Comparison of ENCODE assay signal across 9 cellular contexts in genomic region chr17:59220328-59221158, GRCh38. TPM values are rescaled to one million over a fixed set of nuclear protein-coding genes. Genes with fewer than 3 reads are reported as not detected.
DNase-seq lines count a peak whose midpoint lies in the region; ATAC-seq, FAIRE-seq and TF ChIP-seq lines count a peak whose summit lies in the region.
"Had no signal": no experiment of that assay in that cellular context is flagged by ENCODE, and none has a peak within 500 bp of the region (broad histone marks: within the 10 kb centered on the region; RNA-seq: fewer than 3 reads in every experiment).

GDPD1 (plus strand) TSS chr17:59220511; CDS start chr17:59220610, 99 bp downstream.

- FAIRE-seq in islet of Langerhans (lab: Jason Lieb, UNC): peak; percentile 30
- FAIRE-seq: colon had no signal

- no peaks in the 10 kb centered on the region for H3K27me3 Mint-ChIP-seq in activated B cell treated with CpG ODN at 0.5 μM for 24 hours

- H3K4me3 Mint-ChIP-seq in activated B cell treated with CpG ODN at 0.5 μM for 24 hours: peak within 1 kb of the TSS; percentile 94

- H3K36me3 Mint-ChIP-seq in activated B cell treated with CpG ODN at 0.5 μM for 24 hours (ENCODE audit: low read depth): peaks cover 6% of the 10 kb centered on the region

- CTCF ChIA-PET in activated B cell treated with CpG ODN at 0.5 μM for 24 hours (lab: Charles Lee): interaction anchor here (0.6 to 0.9 kb wide), 2 partner anchors 9 to 26 kb away, joined by 3 to 4 read pairs; no protein-coding TSS in a partner anchor

- no peak for TF ChIP-seq CTCF in activated B cell treated with CpG ODN at 0.5 μM for 24 hours (IDR thresholded peaks at IDR 0.05)

- ATAC-seq in GM19023 (IDR thresholded peaks at IDR 0.05; ENCODE audit: unreplicated experiment): peak; percentile 96
- peak; percentile 96 for ATAC-seq in HG03196 (IDR thresholded peaks at IDR 0.05; ENCODE audit: unreplicated experiment)
- peak; percentile 99 for ATAC-seq in activated B cell treated with CpG ODN at 0.5 μM for 24 hours (ENCODE audit: low read depth)

- POLR2A ChIA-PET in activated B cell treated with CpG ODN at 0.5 μM for 24 hours (lab: Charles Lee): interaction anchor here (0.7 to 2.2 kb wide), 4 partner anchors 11 to 589 kb away, joined by 3 to 27 read pairs (median 8); partner anchors contain the start of gene SMG8

- intact Hi-C loops in activated B cell treated with CpG ODN at 0.5 μM for 24 hours (cut with micrococcal nuclease): loop anchor here (1.0 to 10.0 kb wide), 8 partner anchors 10 to 1174 kb away; partner anchors contain the start of genes PRR11, SKA2, SMG8 and TRIM37

- peaks cover 13% of the 10 kb centered on the region for H3K4me1 Mint-ChIP-seq in activated B cell treated with CpG ODN at 0.5 μM for 24 hours

- DNase-seq in AG20443 (ENCODE audit: low spot score): peak; percentile 100
- DNase-seq in NCI-H2227 treated with DMSO at 0.1 percent for 48 hours (lab: John Stamatoyannopoulos, UW): peak; percentile 95
- peak; percentile 95 for DNase-seq in activated B cell treated with CpG ODN at 0.5 μM for 24 hours
- peak; percentile 97 for DNase-seq in central memory CD4-positive, alpha-beta T cell
- peak; percentile 89 to 94 for DNase-seq in stimulated activated CD4-positive, alpha-beta T cell treated with anti-CD3 and anti-CD28 coated beads, Interleukin-12 subunit alpha, Interleukin-12 subunit beta, amount 100 ng/mL, for 24 hours (ENCODE audit: low read depth in 2 of 2)

- peak within 1 kb of the TSS; percentile 85 for H3K27ac Mint-ChIP-seq in activated B cell treated with CpG ODN at 0.5 μM for 24 hours

- H3K9me3 Mint-ChIP-seq in activated B cell treated with CpG ODN at 0.5 μM for 24 hours: no peaks in the 10 kb centered on the region

RNA-seq across cellular contexts. Expression of gene GDPD1, which starts in this region (rescaled TPM):
- total RNA-seq in activated B cell treated with CpG ODN at 0.5 μM for 24 hours: 0.71 and 1.2 TPM in 2 replicates

Comparison
In these comparisons a context has a peak if more than half of its experiments do, and no peak if none do; other contexts are left out.
1. Peak in every context shown above with its lines: DNase-seq and ATAC-seq.